ENCODE assay signal across 8 cellular contexts in genomic region chr1:23177031-23177430, GRCh38. TPM values are rescaled to one million over a fixed set of nuclear protein-coding genes. Genes with fewer than 3 reads are reported as not detected.
DNase-seq lines count a peak whose midpoint lies in the region; ATAC-seq and TF ChIP-seq lines count a peak whose summit lies in the region.

No MANE protein-coding gene starts in this region.

- H3K4me1 ChIP-seq in iPS-15b (ENCODE audit: control insufficient read depth, insufficient read depth, low read length), result no peaks in the 10 kb centered on the region

- no peaks in the 10 kb centered on the region for H3K36me3 ChIP-seq in iPS-15b (ENCODE audit: control insufficient read depth, insufficient read depth, low read length)

- peak overlapping the region; percentile 68 for H3K4me3 ChIP-seq in iPS-15b (ENCODE audit: low read depth, low read length)

- peaks cover 28% of the 10 kb centered on the region for H3K4me1 Mint-ChIP-seq in HFFc6 (ENCODE audit: low read depth)
- H3K4me1 Mint-ChIP-seq in activated naive CD8-positive, alpha-beta T cell (ENCODE audit: low read depth), result peaks cover 11% of the 10 kb centered on the region
- peaks cover 30% of the 10 kb centered on the region for H3K4me1 Mint-ChIP-seq in stimulated activated memory B cell treated with anti-CD40 and anti-IgM and Interleukin-4, amounts not matched to agents 10 μg/mL and 1 μg/mL and 100 μg/mL, for 72 hours

- TF ChIP-seq CTCF in HFFc6 (IDR thresholded peaks at IDR 0.05), result no peak

- peaks cover 34% of the 10 kb centered on the region for H3K27me3 ChIP-seq in iPS-15b (ENCODE audit: control insufficient read depth, insufficient read depth, low read length)

- no peaks in the 10 kb centered on the region for H3K36me3 Mint-ChIP-seq in HFFc6 (ENCODE audit: low read depth)
- no peaks in the 10 kb centered on the region for H3K36me3 Mint-ChIP-seq in activated naive CD8-positive, alpha-beta T cell
- no peaks in the 10 kb centered on the region for H3K36me3 Mint-ChIP-seq in stimulated activated memory B cell treated with anti-CD40 and anti-IgM and Interleukin-4, amounts not matched to agents 10 μg/mL and 1 μg/mL and 100 μg/mL, for 72 hours

- no peak overlapping the region for H3K9ac ChIP-seq in iPS-15b (ENCODE audit: low read depth, low read length)

- peak overlapping the region; percentile 87 for H3K4me3 Mint-ChIP-seq in HFFc6
- H3K4me3 Mint-ChIP-seq in activated naive CD8-positive, alpha-beta T cell, result peak overlapping the region; percentile 73
- peak overlapping the region; percentile 78 for H3K4me3 Mint-ChIP-seq in stimulated activated memory B cell treated with anti-CD40 and anti-IgM and Interleukin-4, amounts not matched to agents 10 μg/mL and 1 μg/mL and 100 μg/mL, for 72 hours

- ATAC-seq in stimulated activated memory B cell treated with anti-CD40 and anti-IgM and Interleukin-4, amounts not matched to agents 10 μg/mL and 1 μg/mL and 100 μg/mL, for 72 hours, result no peak
- no peak for ATAC-seq in HG02840 (IDR thresholded peaks at IDR 0.05; ENCODE audit: low FRiP score, unreplicated experiment)

- H3K9me3 ChIP-seq in iPS-15b (ENCODE audit: control insufficient read depth, insufficient read depth, low read length), result no peaks in the 10 kb centered on the region

- no peak for DNase-seq in HFFc6
- no peak for DNase-seq in NOMO-1 (lab: John Stamatoyannopoulos, UW; ENCODE audit: unreplicated experiment in 2 of 2)
- no peak for DNase-seq in GOT3 (lab: John Stamatoyannopoulos, UW)
- DNase-seq in cerebellum (ENCODE audit: low spot score), result no peak

- no peaks in the 10 kb centered on the region for H3K9me3 Mint-ChIP-seq in HFFc6
- H3K9me3 Mint-ChIP-seq in activated naive CD8-positive, alpha-beta T cell (ENCODE audit: low read depth), result no peaks in the 10 kb centered on the region
- H3K9me3 Mint-ChIP-seq in stimulated activated memory B cell treated with anti-CD40 and anti-IgM and Interleukin-4, amounts not matched to agents 10 μg/mL and 1 μg/mL and 100 μg/mL, for 72 hours, result peaks cover 3% of the 10 kb centered on the region

- H3K27me3 Mint-ChIP-seq in HFFc6 (ENCODE audit: insufficient read depth), result peaks cover 2% of the 10 kb centered on the region
- H3K27me3 Mint-ChIP-seq in activated naive CD8-positive, alpha-beta T cell, result peaks cover 10% of the 10 kb centered on the region
- no peaks in the 10 kb centered on the region for H3K27me3 Mint-ChIP-seq in stimulated activated memory B cell treated with anti-CD40 and anti-IgM and Interleukin-4, amounts not matched to agents 10 μg/mL and 1 μg/mL and 100 μg/mL, for 72 hours

- H3K27ac Mint-ChIP-seq in HFFc6, result peak overlapping the region; percentile 84
- H3K27ac Mint-ChIP-seq in activated naive CD8-positive, alpha-beta T cell, result no peak overlapping the region
- H3K27ac Mint-ChIP-seq in stimulated activated memory B cell treated with anti-CD40 and anti-IgM and Interleukin-4, amounts not matched to agents 10 μg/mL and 1 μg/mL and 100 μg/mL, for 72 hours, result peak overlapping the region; percentile 69

RNA-seq across cellular contexts. Expression of gene LUZP1, which starts 8.4 kb away (rescaled TPM):
- 10 to 100 TPM; 47.3 to 55.6 (median 53.0) TPM for total RNA-seq in HFFc6 (2021; fragmentation: NEBNext Ultra II Directional; extraction: Animal tissue kit (Norgen Biotek cat#: 25700))
- 13.0 TPM for total RNA-seq in cerebellum

RNA-seq across cellular contexts. Expression of gene HTR1D, which starts 40.3 kb away (rescaled TPM):
- under 1 TPM; 0.17 to 0.53 (median 0.44) TPM for total RNA-seq in HFFc6 (2021; fragmentation: NEBNext Ultra II Directional; extraction: Animal tissue kit (Norgen Biotek cat#: 25700))
- not detected for total RNA-seq in cerebellum
